ENCODE assay signal across 13 cellular contexts in the genomic region with DNA sequence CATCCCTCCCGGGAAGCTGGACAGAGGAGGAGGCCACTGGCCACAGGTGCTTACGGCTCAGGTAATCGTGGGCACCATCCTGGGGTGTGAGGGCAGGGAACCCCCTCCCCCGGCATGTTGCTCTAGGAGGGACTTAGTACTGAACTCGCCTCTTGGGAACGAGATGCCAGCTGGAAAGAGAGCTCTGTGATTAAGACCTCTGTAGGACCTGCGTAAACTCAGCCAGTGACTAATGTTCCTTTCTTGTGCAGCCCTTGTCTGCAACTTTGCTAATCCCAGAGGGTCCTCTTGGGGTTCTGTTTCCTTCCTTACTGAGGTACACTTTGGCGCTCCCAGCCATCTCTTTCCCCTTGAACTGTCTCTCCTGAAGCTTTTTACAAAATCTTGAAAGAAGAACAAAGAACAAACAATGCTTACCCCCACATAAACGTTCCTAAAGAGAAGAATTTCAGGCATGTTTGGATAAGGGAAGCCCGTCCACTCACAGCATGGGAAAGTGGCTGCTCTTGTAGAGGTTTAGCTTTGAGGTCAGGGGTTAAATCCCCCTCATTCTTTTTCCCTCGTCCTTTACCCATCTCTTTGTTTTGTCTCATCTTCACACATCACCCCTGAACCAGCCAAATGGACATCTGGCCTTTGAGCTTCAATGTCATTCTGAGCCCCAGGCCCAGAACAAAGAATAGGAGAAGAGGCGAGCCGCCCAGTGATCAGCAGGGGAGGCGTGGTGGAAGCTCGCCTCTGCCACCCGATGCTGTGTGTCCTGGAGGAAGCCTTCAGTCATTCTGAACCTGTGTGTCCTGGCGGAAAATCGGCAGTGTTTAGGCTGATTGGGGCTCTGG. TPM values are rescaled to one million over a fixed set of nuclear protein-coding genes. Genes with fewer than 3 reads are reported as not detected.
DNase-seq lines count a peak whose midpoint lies in the region; ATAC-seq and TF ChIP-seq lines count a peak whose summit lies in the region.
"Had no signal": no experiment of that assay in that cellular context is flagged by ENCODE, and none has a peak within 500 bp of the region (broad histone marks: within the 10 kb centered on the region; RNA-seq: fewer than 3 reads in every experiment).

No MANE protein-coding gene starts in this region.

- H3K79me2 ChIP-seq in smooth muscle cell (ENCODE audit: low read depth): no peaks in the 10 kb centered on the region

- H3K4me3 ChIP-seq in gastroesophageal sphincter (no peak overlapping the region), smooth muscle cell (no peak overlapping the region)
- H3K4me3 ChIP-seq: adrenal gland, tibial nerve had no signal

- peaks cover 13% of the 10 kb centered on the region for H3K4me1 Mint-ChIP-seq in activated CD4-positive, alpha-beta T cell treated with anti-CD3 and anti-CD28 coated beads, Interleukin-2, amount 10 ng/mL, durations not matched to agents 24 days and 14 days
- H3K4me1 Mint-ChIP-seq in activated T-helper 17 cell treated with anti-CD3 and anti-CD28 coated beads, Interleukin-2, amount 50 U/mL, for 72 hours: peaks cover 11% of the 10 kb centered on the region

- TF ChIP-seq POLR2A in gastroesophageal sphincter (IDR thresholded peaks at IDR 0.05): no peak

- no peak for DNase-seq in activated CD4-positive, alpha-beta T cell treated with anti-CD3 and anti-CD28 coated beads, Interleukin-2, amount 10 ng/mL, durations not matched to agents 24 days and 14 days
- no peak for DNase-seq in activated CD4-positive, alpha-beta T cell treated with anti-CD3 and anti-CD28 coated beads, Interleukin-2, amount 50 U/mL, for 48 hours
- no peak for DNase-seq in smooth muscle cell (lab: John Stamatoyannopoulos, UW; ENCODE audit: unreplicated experiment)
- DNase-seq: adrenal gland; naive thymus-derived CD4-positive, alpha-beta T cell; NCI-H446 treated with DMSO at 0.1 percent for 48 hours; stimulated activated CD4-positive, alpha-beta T cell treated with anti-CD3 and anti-CD28 coated beads, Interleukin-4, amount 100 ng/mL, for 1 hour had no signal

- H2AFZ ChIP-seq in smooth muscle cell (ENCODE audit: low read depth): no peak overlapping the region

- TF ChIP-seq EP300 in gastroesophageal sphincter (IDR thresholded peaks at IDR 0.05): no peak

- H3K4me1 ChIP-seq in gastroesophageal sphincter: peaks cover 0 to 61% (median 16%) of the 10 kb centered on the region in 3 donors
- H3K4me1 ChIP-seq in smooth muscle cell (ENCODE audit: low read depth): peaks cover 17% of the 10 kb centered on the region
- H3K4me1 ChIP-seq: adrenal gland had no signal

- peaks cover 10% of the 10 kb centered on the region for H3F3A ChIP-seq in smooth muscle cell (ENCODE audit: low read depth)

- H3K27ac ChIP-seq in gastroesophageal sphincter (peak overlapping the region in 3 of 4 donors; percentile 69 to 84 (median 79)), smooth muscle cell (ENCODE audit: low read depth) (peak overlapping the region; percentile 4)
- H3K27ac ChIP-seq: adrenal gland, tibial nerve had no signal

- TF ChIP-seq CTCF in gastroesophageal sphincter (IDR thresholded peaks at IDR 0.05) (no peak), smooth muscle cell (IDR thresholded peaks at IDR 0.05; ENCODE audit: borderline replicate concordance, insufficient read depth, poor library complexity, severe bottlenecking) (no peak)

- H3K27ac Mint-ChIP-seq in activated CD4-positive, alpha-beta T cell treated with anti-CD3 and anti-CD28 coated beads, Interleukin-2, amount 10 ng/mL, durations not matched to agents 24 days and 14 days: peak overlapping the region; percentile 56
- peak overlapping the region; percentile 64 for H3K27ac Mint-ChIP-seq in activated T-helper 17 cell treated with anti-CD3 and anti-CD28 coated beads, Interleukin-2, amount 50 U/mL, for 72 hours

- no peak overlapping the region for H3K4me3 Mint-ChIP-seq in activated CD4-positive, alpha-beta T cell treated with anti-CD3 and anti-CD28 coated beads, Interleukin-2, amount 10 ng/mL, durations not matched to agents 24 days and 14 days
- H3K4me3 Mint-ChIP-seq in activated T-helper 17 cell treated with anti-CD3 and anti-CD28 coated beads, Interleukin-2, amount 50 U/mL, for 72 hours: peak overlapping the region; percentile 15

- H3K27me3 Mint-ChIP-seq in activated CD4-positive, alpha-beta T cell treated with anti-CD3 and anti-CD28 coated beads, Interleukin-2, amount 10 ng/mL, durations not matched to agents 24 days and 14 days: no peaks in the 10 kb centered on the region
- H3K27me3 Mint-ChIP-seq in activated T-helper 17 cell treated with anti-CD3 and anti-CD28 coated beads, Interleukin-2, amount 50 U/mL, for 72 hours: no peaks in the 10 kb centered on the region
- H3K27me3 Mint-ChIP-seq: naive thymus-derived CD4-positive, alpha-beta T cell had no signal

- intact Hi-C loops in activated CD4-positive, alpha-beta T cell treated with anti-CD3 and anti-CD28 coated beads, Interleukin-2, amount 10 ng/mL, durations not matched to agents 24 days and 14 days (cut with micrococcal nuclease): no loop called here

- no peaks in the 10 kb centered on the region for H3K36me3 Mint-ChIP-seq in activated CD4-positive, alpha-beta T cell treated with anti-CD3 and anti-CD28 coated beads, Interleukin-2, amount 10 ng/mL, durations not matched to agents 24 days and 14 days (ENCODE audit: low read depth)
- no peaks in the 10 kb centered on the region for H3K36me3 Mint-ChIP-seq in activated T-helper 17 cell treated with anti-CD3 and anti-CD28 coated beads, Interleukin-2, amount 50 U/mL, for 72 hours (ENCODE audit: low read depth)
- H3K36me3 Mint-ChIP-seq: naive thymus-derived CD4-positive, alpha-beta T cell had no signal

- H3K27me3 ChIP-seq in gastroesophageal sphincter: no peaks in the 10 kb centered on the region
- no peaks in the 10 kb centered on the region for H3K27me3 ChIP-seq in smooth muscle cell (ENCODE audit: low read depth)
- H3K27me3 ChIP-seq: adrenal gland had no signal

- ATAC-seq in activated T-helper 17 cell treated with anti-CD3 and anti-CD28 coated beads, Interleukin-2, amount 50 U/mL, for 72 hours (replicated peaks): no peak
- ATAC-seq in gastroesophageal sphincter: no peak
- ATAC-seq in GM19452 (IDR thresholded peaks at IDR 0.05; ENCODE audit: unreplicated experiment): no peak
- no peak for ATAC-seq in GM21390 (IDR thresholded peaks at IDR 0.05; ENCODE audit: unreplicated experiment)
- no peak for ATAC-seq in HG03439 (IDR thresholded peaks at IDR 0.05; ENCODE audit: unreplicated experiment)

- no peaks in the 10 kb centered on the region for H3K9me3 Mint-ChIP-seq in activated CD4-positive, alpha-beta T cell treated with anti-CD3 and anti-CD28 coated beads, Interleukin-2, amount 10 ng/mL, durations not matched to agents 24 days and 14 days
- no peaks in the 10 kb centered on the region for H3K9me3 Mint-ChIP-seq in activated T-helper 17 cell treated with anti-CD3 and anti-CD28 coated beads, Interleukin-2, amount 50 U/mL, for 72 hours
- H3K9me3 Mint-ChIP-seq: naive thymus-derived CD4-positive, alpha-beta T cell had no signal

- 21 to 27% methylated on average over 3 to 5 of the region's 18 CpGs for WGBS in gastroesophageal sphincter (ENCODE audit: low coverage in 1 of 2), 2 donors
- 55% methylated on average over 18 of the region's 18 CpGs for WGBS in smooth muscle cell (ENCODE audit: low lambda C conversion rate)

- peak overlapping the region; percentile 75 for H3K4me2 ChIP-seq in smooth muscle cell

- H3K36me3 ChIP-seq in gastroesophageal sphincter: peaks cover 0 to 37% of the 10 kb centered on the region in 2 donors
- H3K36me3 ChIP-seq in smooth muscle cell (ENCODE audit: low read depth): no peaks in the 10 kb centered on the region
- H3K36me3 ChIP-seq: adrenal gland, tibial nerve had no signal

- no peaks in the 10 kb centered on the region for H4K20me1 ChIP-seq in smooth muscle cell (ENCODE audit: low read depth)

- H3K9me3 ChIP-seq in gastroesophageal sphincter: no peaks in the 10 kb centered on the region
- H3K9me3 ChIP-seq in smooth muscle cell (replicated peaks; ENCODE audit: low read depth): no peaks in the 10 kb centered on the region
- H3K9me3 ChIP-seq: adrenal gland, tibial nerve had no signal

- no peak overlapping the region for H3K9ac ChIP-seq in smooth muscle cell (ENCODE audit: low read depth)

RNA-seq across cellular contexts. Expression of a gene that starts 37.4 kb away (rescaled TPM):
- 5.5 and 6.0 TPM in 2 replicates for total RNA-seq in activated CD4-positive, alpha-beta T cell treated with anti-CD3 and anti-CD28 coated beads, Interleukin-2, amount 10 ng/mL, durations not matched to agents 24 days and 14 days
- total RNA-seq in activated T-helper 17 cell treated with anti-CD3 and anti-CD28 coated beads, Interleukin-2, amount 50 U/mL, for 72 hours: 1 to 10 TPM; 2.1 to 3.7 TPM
- 10 to 100 TPM in 3 of 4 donors, 1 to 10 TPM in 1; 9.2 to 15.6 (median 14.1) TPM for total RNA-seq in gastroesophageal sphincter
- total RNA-seq in smooth muscle cell: 3.1 and 10.7 TPM in 2 replicates
- polyA plus RNA-seq in smooth muscle cell: 5.5 and 25.1 TPM in 2 replicates

RNA-seq across cellular contexts. Expression of a gene that starts 41.2 kb away (rescaled TPM):
- total RNA-seq in activated CD4-positive, alpha-beta T cell treated with anti-CD3 and anti-CD28 coated beads, Interleukin-2, amount 10 ng/mL, durations not matched to agents 24 days and 14 days: 1.4 and 1.5 TPM in 2 replicates
- total RNA-seq in activated T-helper 17 cell treated with anti-CD3 and anti-CD28 coated beads, Interleukin-2, amount 50 U/mL, for 72 hours: 1 to 10 TPM in 1 of 2 donors, under 1 TPM in 1; 0.45 to 1.5 TPM
- total RNA-seq in gastroesophageal sphincter (10 to 100 TPM in 3 of 4 donors, 1 to 10 TPM in 1; 6.1 to 25.5 (median 10.2) TPM), smooth muscle cell (0.63 TPM in 1 of 2 replicates, not detected in the other)
- polyA plus RNA-seq in smooth muscle cell: 0.06 and 0.17 TPM in 2 replicates
